Comparison of ENCODE assay signal across 1 cellular context in genomic region chr5:68080282-68081050, GRCh38.
TF ChIP-seq lines count a peak whose summit lies in the region.

No MANE protein-coding gene starts in this region.

TF ChIP-seq in HepG2, 621 proteins besides CTCF, POLR2A, EP300 and RAD21 (continued from another document and continues in another):
- TF ChIP-seq HNF1B (CRISPR knock-in tag; IDR thresholded peaks at IDR 0.05) (peak; percentile 74), ZNF484 (CRISPR knock-in tag; IDR thresholded peaks at IDR 0.05; ENCODE audit: borderline replicate concordance, low read depth) (no peak), CREB1 (IDR thresholded peaks at IDR 0.05) (no peak), CREB1 (CRISPR knock-in tag; IDR thresholded peaks at IDR 0.05) (peak; percentile 52; the same call in 1 of the 2 replicates), MLXIP (CRISPR knock-in tag; IDR thresholded peaks at IDR 0.05; ENCODE audit: borderline replicate concordance) (no peak), JARID2 (CRISPR knock-in tag; IDR thresholded peaks at IDR 0.05; ENCODE audit: insufficient replicate concordance) (no peak), CCDC6 (CRISPR knock-in tag; IDR thresholded peaks at IDR 0.05) (no peak), MTA3 (CRISPR knock-in tag; IDR thresholded peaks at IDR 0.05) (no peak), SOX13 (IDR thresholded peaks at IDR 0.05) (peak; percentile 43; the same call in 1 of the 2 replicates), SOX13 (CRISPR knock-in tag; conservative IDR thresholded peaks at IDR 0.05 in 1 of 2, IDR thresholded peaks at IDR 0.05 in 1 of 2) (peak in 1 of 2 experiments; percentile 86; a peak in 2 of 4 replicates), NFRKB (IDR thresholded peaks at IDR 0.05) (no peak), ONECUT2 (CRISPR knock-in tag; IDR thresholded peaks at IDR 0.05) (no peak), ZNF276 (CRISPR knock-in tag; IDR thresholded peaks at IDR 0.05; ENCODE audit: low read depth) (no peak), MEF2D (CRISPR knock-in tag; IDR thresholded peaks at IDR 0.05) (peak; percentile 77), ZNF652 (CRISPR knock-in tag; IDR thresholded peaks at IDR 0.05; ENCODE audit: borderline replicate concordance, low read depth) (no peak), ASH2L (IDR thresholded peaks at IDR 0.05; ENCODE audit: insufficient read length, low read depth, low read length) (peak; percentile 52), ZNF382 (CRISPR knock-in tag; IDR thresholded peaks at IDR 0.05; ENCODE audit: borderline replicate concordance) (no peak), TGIF2 (CRISPR knock-in tag; IDR thresholded peaks at IDR 0.05) (no peak), SP2 (CRISPR knock-in tag; IDR thresholded peaks at IDR 0.05) (no peak), ZNF607 (CRISPR knock-in tag; IDR thresholded peaks at IDR 0.05; ENCODE audit: borderline replicate concordance) (no peak), ZSCAN12 (CRISPR knock-in tag; IDR thresholded peaks at IDR 0.05) (no peak), RFX1 (IDR thresholded peaks at IDR 0.05) (no peak), CREBL2 (CRISPR knock-in tag; IDR thresholded peaks at IDR 0.05; ENCODE audit: borderline replicate concordance) (no peak), SSRP1 (CRISPR knock-in tag; IDR thresholded peaks at IDR 0.05) (no peak), BORCS8-MEF2B (CRISPR knock-in tag; IDR thresholded peaks at IDR 0.05) (no peak), HNF4A (CRISPR knock-in tag; IDR thresholded peaks at IDR 0.05) (peak; percentile 91), ZNF235 (CRISPR knock-in tag; IDR thresholded peaks at IDR 0.05; ENCODE audit: borderline replicate concordance) (no peak), ZFP41 (CRISPR knock-in tag; IDR thresholded peaks at IDR 0.05; ENCODE audit: borderline replicate concordance) (no peak), ZC3H13 (CRISPR knock-in tag; IDR thresholded peaks at IDR 0.05) (no peak), ZNF850 (CRISPR knock-in tag; conservative IDR thresholded peaks at IDR 0.05) (no peak), NR2F1 (CRISPR knock-in tag; IDR thresholded peaks at IDR 0.05) (no peak), MED8 (CRISPR knock-in tag; IDR thresholded peaks at IDR 0.05; ENCODE audit: insufficient replicate concordance) (no peak), ZNF282 (IDR thresholded peaks at IDR 0.05; ENCODE audit: partially characterized antibody) (no peak), SMAD3 (CRISPR knock-in tag; IDR thresholded peaks at IDR 0.05) (no peak; the same call in 1 of the 2 replicates), GTF3A (CRISPR knock-in tag; conservative IDR thresholded peaks at IDR 0.05) (no peak), PHF21A (CRISPR knock-in tag; IDR thresholded peaks at IDR 0.05) (peak; percentile 71; the same call in 1 of the 2 replicates), ZSCAN20 (CRISPR knock-in tag; IDR thresholded peaks at IDR 0.05; ENCODE audit: borderline replicate concordance) (no peak), POGZ (CRISPR knock-in tag; IDR thresholded peaks at IDR 0.05) (peak; percentile 79), CBX5 (CRISPR knock-in tag; IDR thresholded peaks at IDR 0.05; ENCODE audit: borderline replicate concordance) (no peak), RXRA (CRISPR knock-in tag; IDR thresholded peaks at IDR 0.05) (no peak), ZNF143 (CRISPR knock-in tag; IDR thresholded peaks at IDR 0.05) (no peak), ZNF33B (CRISPR knock-in tag; IDR thresholded peaks at IDR 0.05) (no peak), HNF4G (IDR thresholded peaks at IDR 0.05; ENCODE audit: borderline replicate concordance, low read depth, low read length) (peak; percentile 69; the same call in 1 of the 2 replicates), HNF4G (CRISPR knock-in tag; IDR thresholded peaks at IDR 0.05; ENCODE audit: borderline replicate concordance, low read depth) (no peak), SIX1 (CRISPR knock-in tag; IDR thresholded peaks at IDR 0.05; ENCODE audit: borderline replicate concordance) (peak; percentile 98), SRF (IDR thresholded peaks at IDR 0.05; ENCODE audit: low read depth, low read length) (peak; percentile 82), FIP1L1 (IDR thresholded peaks at IDR 0.05; ENCODE audit: borderline replicate concordance, insufficient read depth, low read depth, low read length) (no peak), AKAP8 (CRISPR knock-in tag; IDR thresholded peaks at IDR 0.05) (no peak)
- TF ChIP-seq, protein P1, sequence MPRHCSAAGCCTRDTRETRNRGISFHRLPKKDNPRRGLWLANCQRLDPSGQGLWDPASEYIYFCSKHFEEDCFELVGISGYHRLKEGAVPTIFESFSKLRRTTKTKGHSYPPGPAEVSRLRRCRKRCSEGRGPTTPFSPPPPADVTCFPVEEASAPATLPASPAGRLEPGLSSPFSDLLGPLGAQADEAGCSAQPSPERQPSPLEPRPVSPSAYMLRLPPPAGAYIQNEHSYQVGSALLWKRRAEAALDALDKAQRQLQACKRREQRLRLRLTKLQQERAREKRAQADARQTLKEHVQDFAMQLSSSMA (CRISPR knock-in tag; IDR thresholded peaks at IDR 0.05): no peak
- TF ChIP-seq, protein P2, sequence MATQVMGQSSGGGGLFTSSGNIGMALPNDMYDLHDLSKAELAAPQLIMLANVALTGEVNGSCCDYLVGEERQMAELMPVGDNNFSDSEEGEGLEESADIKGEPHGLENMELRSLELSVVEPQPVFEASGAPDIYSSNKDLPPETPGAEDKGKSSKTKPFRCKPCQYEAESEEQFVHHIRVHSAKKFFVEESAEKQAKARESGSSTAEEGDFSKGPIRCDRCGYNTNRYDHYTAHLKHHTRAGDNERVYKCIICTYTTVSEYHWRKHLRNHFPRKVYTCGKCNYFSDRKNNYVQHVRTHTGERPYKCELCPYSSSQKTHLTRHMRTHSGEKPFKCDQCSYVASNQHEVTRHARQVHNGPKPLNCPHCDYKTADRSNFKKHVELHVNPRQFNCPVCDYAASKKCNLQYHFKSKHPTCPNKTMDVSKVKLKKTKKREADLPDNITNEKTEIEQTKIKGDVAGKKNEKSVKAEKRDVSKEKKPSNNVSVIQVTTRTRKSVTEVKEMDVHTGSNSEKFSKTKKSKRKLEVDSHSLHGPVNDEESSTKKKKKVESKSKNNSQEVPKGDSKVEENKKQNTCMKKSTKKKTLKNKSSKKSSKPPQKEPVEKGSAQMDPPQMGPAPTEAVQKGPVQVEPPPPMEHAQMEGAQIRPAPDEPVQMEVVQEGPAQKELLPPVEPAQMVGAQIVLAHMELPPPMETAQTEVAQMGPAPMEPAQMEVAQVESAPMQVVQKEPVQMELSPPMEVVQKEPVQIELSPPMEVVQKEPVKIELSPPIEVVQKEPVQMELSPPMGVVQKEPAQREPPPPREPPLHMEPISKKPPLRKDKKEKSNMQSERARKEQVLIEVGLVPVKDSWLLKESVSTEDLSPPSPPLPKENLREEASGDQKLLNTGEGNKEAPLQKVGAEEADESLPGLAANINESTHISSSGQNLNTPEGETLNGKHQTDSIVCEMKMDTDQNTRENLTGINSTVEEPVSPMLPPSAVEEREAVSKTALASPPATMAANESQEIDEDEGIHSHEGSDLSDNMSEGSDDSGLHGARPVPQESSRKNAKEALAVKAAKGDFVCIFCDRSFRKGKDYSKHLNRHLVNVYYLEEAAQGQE (IDR thresholded peaks at IDR 0.05; ENCODE audit: borderline replicate concordance in 1 of 2, low read depth in 1 of 2, low read length in 2 of 2): no peak
- TF ChIP-seq, protein P3, sequence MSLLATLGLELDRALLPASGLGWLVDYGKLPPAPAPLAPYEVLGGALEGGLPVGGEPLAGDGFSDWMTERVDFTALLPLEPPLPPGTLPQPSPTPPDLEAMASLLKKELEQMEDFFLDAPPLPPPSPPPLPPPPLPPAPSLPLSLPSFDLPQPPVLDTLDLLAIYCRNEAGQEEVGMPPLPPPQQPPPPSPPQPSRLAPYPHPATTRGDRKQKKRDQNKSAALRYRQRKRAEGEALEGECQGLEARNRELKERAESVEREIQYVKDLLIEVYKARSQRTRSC (CRISPR knock-in tag; IDR thresholded peaks at IDR 0.05; ENCODE audit: low read depth): no peak
- TF ChIP-seq, protein P4, sequence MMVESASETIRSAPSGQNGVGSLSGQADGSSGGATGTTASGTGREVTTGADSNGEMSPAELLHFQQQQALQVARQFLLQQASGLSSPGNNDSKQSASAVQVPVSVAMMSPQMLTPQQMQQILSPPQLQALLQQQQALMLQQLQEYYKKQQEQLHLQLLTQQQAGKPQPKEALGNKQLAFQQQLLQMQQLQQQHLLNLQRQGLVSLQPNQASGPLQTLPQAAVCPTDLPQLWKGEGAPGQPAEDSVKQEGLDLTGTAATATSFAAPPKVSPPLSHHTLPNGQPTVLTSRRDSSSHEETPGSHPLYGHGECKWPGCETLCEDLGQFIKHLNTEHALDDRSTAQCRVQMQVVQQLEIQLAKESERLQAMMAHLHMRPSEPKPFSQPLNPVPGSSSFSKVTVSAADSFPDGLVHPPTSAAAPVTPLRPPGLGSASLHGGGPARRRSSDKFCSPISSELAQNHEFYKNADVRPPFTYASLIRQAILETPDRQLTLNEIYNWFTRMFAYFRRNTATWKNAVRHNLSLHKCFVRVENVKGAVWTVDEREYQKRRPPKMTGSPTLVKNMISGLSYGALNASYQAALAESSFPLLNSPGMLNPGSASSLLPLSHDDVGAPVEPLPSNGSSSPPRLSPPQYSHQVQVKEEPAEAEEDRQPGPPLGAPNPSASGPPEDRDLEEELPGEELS (CRISPR knock-in tag; IDR thresholded peaks at IDR 0.05): peak; percentile 72
- TF ChIP-seq, protein P5, sequence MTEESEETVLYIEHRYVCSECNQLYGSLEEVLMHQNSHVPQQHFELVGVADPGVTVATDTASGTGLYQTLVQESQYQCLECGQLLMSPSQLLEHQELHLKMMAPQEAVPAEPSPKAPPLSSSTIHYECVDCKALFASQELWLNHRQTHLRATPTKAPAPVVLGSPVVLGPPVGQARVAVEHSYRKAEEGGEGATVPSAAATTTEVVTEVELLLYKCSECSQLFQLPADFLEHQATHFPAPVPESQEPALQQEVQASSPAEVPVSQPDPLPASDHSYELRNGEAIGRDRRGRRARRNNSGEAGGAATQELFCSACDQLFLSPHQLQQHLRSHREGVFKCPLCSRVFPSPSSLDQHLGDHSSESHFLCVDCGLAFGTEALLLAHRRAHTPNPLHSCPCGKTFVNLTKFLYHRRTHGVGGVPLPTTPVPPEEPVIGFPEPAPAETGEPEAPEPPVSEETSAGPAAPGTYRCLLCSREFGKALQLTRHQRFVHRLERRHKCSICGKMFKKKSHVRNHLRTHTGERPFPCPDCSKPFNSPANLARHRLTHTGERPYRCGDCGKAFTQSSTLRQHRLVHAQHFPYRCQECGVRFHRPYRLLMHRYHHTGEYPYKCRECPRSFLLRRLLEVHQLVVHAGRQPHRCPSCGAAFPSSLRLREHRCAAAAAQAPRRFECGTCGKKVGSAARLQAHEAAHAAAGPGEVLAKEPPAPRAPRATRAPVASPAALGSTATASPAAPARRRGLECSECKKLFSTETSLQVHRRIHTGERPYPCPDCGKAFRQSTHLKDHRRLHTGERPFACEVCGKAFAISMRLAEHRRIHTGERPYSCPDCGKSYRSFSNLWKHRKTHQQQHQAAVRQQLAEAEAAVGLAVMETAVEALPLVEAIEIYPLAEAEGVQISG (CRISPR knock-in tag; IDR thresholded peaks at IDR 0.05): no peak
